Comparison of ENCODE assay signal across 28 cellular contexts in genomic region chr7:108722561-108722960, GRCh38.
"Had no signal": no experiment of that assay in that cellular context is flagged by ENCODE, and none has a peak within 500 bp of the region (broad histone marks: within the 10 kb centered on the region; RNA-seq: fewer than 3 reads in every experiment).

No MANE protein-coding gene starts in this region.

- DNase-seq: activated CD4-positive, alpha-beta memory T cell treated with anti-CD3 and anti-CD28 coated beads for 36 hours; activated CD4-positive, alpha-beta T cell treated with anti-CD3 and anti-CD28 coated beads for 36 hours; activated CD4-positive, alpha-beta T cell treated with anti-CD3 and anti-CD28 coated beads, Interleukin-2, amount 10 ng/mL, durations not matched to agents 24 days and 14 days; activated CD4-positive, CD25-positive, alpha-beta regulatory T cell; activated CD4-positive, CD25-positive, alpha-beta regulatory T cell treated with anti-CD3 and anti-CD28 coated beads, Interleukin-2, amount 50 U/mL, for 72 hours; activated CD8-positive, alpha-beta memory T cell treated with anti-CD3 and anti-CD28 coated beads, Interleukin-2, amount 10 ng/mL, durations not matched to agents 7 days and 5 days; activated CD8-positive, alpha-beta memory T cell treated with anti-CD3 and anti-CD28 coated beads, Interleukin-2, amount 50 U/mL, for 4 hours; activated CD8-positive, alpha-beta T cell treated with anti-CD3 and anti-CD28 coated beads, Interleukin-2, amount 10 ng/mL, durations not matched to agents 7 days and 5 days; activated effector memory CD4-positive, alpha-beta T cell treated with anti-CD3 and anti-CD28 coated beads, Interleukin-2, amount 50 U/mL, for 16 hours; activated naive CD4-positive, alpha-beta T cell treated with anti-CD3 and anti-CD28 coated beads, Interleukin-2, amount 10 ng/mL, durations not matched to agents 7 days and 5 days; activated naive CD8-positive, alpha-beta T cell treated with anti-CD3 and anti-CD28 coated beads, Interleukin-2, amount 10 ng/mL, durations not matched to agents 7 days and 5 days; activated T-cell treated with anti-CD3 and anti-CD28 coated beads, Interleukin-2, amount 50 U/mL, for 1 hour; activated T-cell treated with anti-CD3 and anti-CD28 coated beads, Interleukin-2, amount 50 U/mL, for 48 hours; central memory CD4-positive, alpha-beta T cell; cerebellar nuclear complex; colonic mucosa; effector CD8-positive, alpha-beta T cell; foreskin fibroblast; head of caudate nucleus; T-helper 2 cell had no signal

- H3K4me1 ChIP-seq: ascending aorta, breast epithelium, colonic mucosa had no signal

- H3K27ac ChIP-seq: ascending aorta, breast epithelium, cardiac muscle cell, colonic mucosa, epithelial cell of prostate had no signal

- H3K36me3 ChIP-seq: ascending aorta, breast epithelium, cardiac muscle cell, colonic mucosa had no signal

- H3K9me3 ChIP-seq: ascending aorta, breast epithelium, colonic mucosa had no signal

- ATAC-seq: activated CD4-positive, alpha-beta T cell treated with anti-CD3 and anti-CD28 coated beads for 36 hours; activated CD8-positive, alpha-beta memory T cell treated with anti-CD3 and anti-CD28 coated beads, Interleukin-2, amount 10 ng/mL, durations not matched to agents 7 days and 5 days; activated CD8-positive, alpha-beta T cell treated with anti-CD3 and anti-CD28 coated beads, Interleukin-2, amount 10 ng/mL, durations not matched to agents 7 days and 5 days; activated naive CD4-positive, alpha-beta T cell treated with anti-CD3 and anti-CD28 coated beads, Interleukin-2, amount 50 U/mL, for 72 hours had no signal

- H3K27me3 ChIP-seq: ascending aorta, breast epithelium, cardiac muscle cell, colonic mucosa had no signal

- FAIRE-seq: endometrium, endothelial cell of umbilical vein, frontal cortex had no signal

- H3K4me3 ChIP-seq: ascending aorta, breast epithelium, cardiac muscle cell, colonic mucosa had no signal
